In genomic region chr17:76080207-76080933, GRCh38 we compare ENCODE assay signal across 1 cellular context.
TF ChIP-seq lines count a peak whose summit lies in the region.

No MANE protein-coding gene starts in this region.

TF ChIP-seq in HepG2, 621 proteins besides CTCF, POLR2A, EP300 and RAD21 (continued from another document):
- 0 out of 2 replicates have a peak, but pooled peaks have one; percentile 3 for TF ChIP-seq BATF2 (CRISPR knock-in tag; IDR thresholded peaks at IDR 0.05)
- TF ChIP-seq ZNF280B (CRISPR knock-in tag; IDR thresholded peaks at IDR 0.05; ENCODE audit: borderline replicate concordance): peak; percentile 90; the same call in 1 of the 2 replicates
- peak; percentile 23 for TF ChIP-seq HNRNPLL (IDR thresholded peaks at IDR 0.05; ENCODE audit: low read depth, low read length, poor library complexity, severe bottlenecking)
- no peak for TF ChIP-seq ZBTB4 (CRISPR knock-in tag; IDR thresholded peaks at IDR 0.05; ENCODE audit: borderline replicate concordance)
- 0 out of 2 replicates have a peak, but pooled peaks have one; percentile 31 for TF ChIP-seq ZNF709 (CRISPR knock-in tag; IDR thresholded peaks at IDR 0.05)
- no peak for TF ChIP-seq ZNF775 (CRISPR knock-in tag; IDR thresholded peaks at IDR 0.05; ENCODE audit: borderline replicate concordance)
- no peak for TF ChIP-seq ZMAT3 (CRISPR knock-in tag; conservative IDR thresholded peaks at IDR 0.05)
- TF ChIP-seq ZNF530 (CRISPR knock-in tag; IDR thresholded peaks at IDR 0.05; ENCODE audit: low read depth): 0 out of 2 replicates have a peak, but pooled peaks have one; percentile 27
- TF ChIP-seq ZNF318 (CRISPR knock-in tag; IDR thresholded peaks at IDR 0.05): 0 out of 2 replicates have a peak, but pooled peaks have one; percentile 28
- 0 out of 2 replicates have a peak, but pooled peaks have one; percentile 22 for TF ChIP-seq ZNF614 (CRISPR knock-in tag; IDR thresholded peaks at IDR 0.05; ENCODE audit: borderline replicate concordance)
- TF ChIP-seq RBM22 (optimal IDR thresholded peaks at IDR 0.05; ENCODE audit: low read length): peak; percentile 88
- peak; percentile 30 for TF ChIP-seq ZSCAN25 (CRISPR knock-in tag; IDR thresholded peaks at IDR 0.05)
- TF ChIP-seq GATAD1 (CRISPR knock-in tag; IDR thresholded peaks at IDR 0.05): 0 out of 2 replicates have a peak, but pooled peaks have one; percentile 22
- TF ChIP-seq ZNF773 (CRISPR knock-in tag; IDR thresholded peaks at IDR 0.05; ENCODE audit: borderline replicate concordance): no peak
- TF ChIP-seq HNF1A (IDR thresholded peaks at IDR 0.05; ENCODE audit: low read depth): no peak
- TF ChIP-seq HNF1A (CRISPR knock-in tag; IDR thresholded peaks at IDR 0.05; ENCODE audit: borderline replicate concordance): 0 out of 2 replicates have a peak, but pooled peaks have one; percentile 30
- TF ChIP-seq FOXO4 (CRISPR knock-in tag; conservative IDR thresholded peaks at IDR 0.05): 0 out of 2 replicates have a peak, but pooled peaks have one; percentile 60
- TF ChIP-seq PCBP2 (optimal IDR thresholded peaks at IDR 0.05; ENCODE audit: low read depth, low read length, poor library complexity, severe bottlenecking): peak; percentile 57
- peak; percentile 49; the same call in 1 of the 2 replicates for TF ChIP-seq IRF2 (CRISPR knock-in tag; IDR thresholded peaks at IDR 0.05)
